Comparison of ENCODE assay signal across 19 cellular contexts in the genomic region with DNA sequence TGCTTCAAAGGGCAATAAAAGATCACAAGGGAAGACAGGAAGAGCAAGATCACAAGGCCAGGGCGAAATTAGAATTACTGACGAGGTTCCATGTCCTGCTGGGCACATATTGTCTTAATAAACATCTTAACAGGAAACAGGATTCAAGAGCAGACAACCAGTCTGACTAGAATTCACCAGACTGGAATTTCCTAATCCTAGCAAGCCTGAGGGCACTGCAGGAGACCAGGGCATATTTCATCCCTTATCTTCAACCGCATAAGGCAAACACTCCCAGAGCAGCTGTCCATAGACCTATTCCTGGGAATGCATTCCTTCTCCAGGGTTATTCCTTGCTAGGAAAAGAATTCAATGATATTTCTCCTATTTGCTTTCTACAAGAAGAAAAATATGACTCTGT. TPM values are rescaled to one million over a fixed set of nuclear protein-coding genes. Genes with fewer than 3 reads are reported as not detected.
"Had no signal": no experiment of that assay in that cellular context is flagged by ENCODE, and none has a peak within 500 bp of the region (broad histone marks: within the 10 kb centered on the region; RNA-seq: fewer than 3 reads in every experiment).

No MANE protein-coding gene starts in this region.

- ATAC-seq: activated CD4-positive, alpha-beta T cell treated with anti-CD3 and anti-CD28 coated beads for 36 hours; activated CD8-positive, alpha-beta memory T cell treated with anti-CD3 and anti-CD28 coated beads, Interleukin-2, amount 10 ng/mL, durations not matched to agents 7 days and 5 days; heart left ventricle; left cardiac atrium; stimulated activated memory B cell treated with anti-CD40 and anti-IgM and Interleukin-4, amounts not matched to agents 10 μg/mL and 1 μg/mL and 100 μg/mL, for 72 hours; T-helper 17 cell had no signal

- H3K36me3 ChIP-seq: esophagus muscularis mucosa, heart left ventricle, uterus had no signal

- DNase-seq: activated CD4-positive, alpha-beta memory T cell treated with anti-CD3 and anti-CD28 coated beads for 36 hours; activated CD4-positive, alpha-beta T cell treated with anti-CD3 and anti-CD28 coated beads for 36 hours; activated CD8-positive, alpha-beta memory T cell treated with anti-CD3 and anti-CD28 coated beads, Interleukin-2, amount 10 ng/mL, durations not matched to agents 7 days and 5 days; activated naive CD4-positive, alpha-beta T cell treated with anti-CD3 and anti-CD28 coated beads, Interleukin-2, amount 10 ng/mL, durations not matched to agents 7 days and 5 days; activated T-cell treated with anti-CD3 and anti-CD28 coated beads, Interleukin-2, amount 50 U/mL, for 24 hours; caudate nucleus; heart left ventricle; left cardiac atrium; midbrain; naive B cell; stimulated activated CD4-positive, alpha-beta T cell treated with anti-CD3 and anti-CD28 coated beads, Interleukin-2, amount 100 ng/mL, for 48 hours; T-helper 17 cell; uterus had no signal

- H3K27ac ChIP-seq: coronary artery, esophagus muscularis mucosa, heart left ventricle, uterus had no signal

- H3K4me1 ChIP-seq: uterus had no signal

- FAIRE-seq: frontal cortex had no signal

- H3K4me3 ChIP-seq: coronary artery, esophagus muscularis mucosa, heart left ventricle, lung, uterus had no signal

- H3K27me3 ChIP-seq: esophagus muscularis mucosa, heart left ventricle, uterus had no signal

- H3K9me3 ChIP-seq: esophagus muscularis mucosa, uterus had no signal

RNA-seq across cellular contexts. Expression of a gene that starts 12.4 kb away (rescaled TPM):
- total RNA-seq: activated CD4-positive, alpha-beta memory T cell treated with anti-CD3 and anti-CD28 coated beads for 36 hours; activated CD4-positive, alpha-beta T cell treated with anti-CD3 and anti-CD28 coated beads for 36 hours; activated CD8-positive, alpha-beta memory T cell treated with anti-CD3 and anti-CD28 coated beads, Interleukin-2, amount 10 ng/mL, durations not matched to agents 7 days and 5 days; esophagus muscularis mucosa; frontal cortex; left cardiac atrium; T-helper 17 cell had no signal

RNA-seq across cellular contexts. Expression of a gene that starts 25.0 kb away (rescaled TPM):
- total RNA-seq: activated CD4-positive, alpha-beta memory T cell treated with anti-CD3 and anti-CD28 coated beads for 36 hours; activated CD4-positive, alpha-beta T cell treated with anti-CD3 and anti-CD28 coated beads for 36 hours; activated CD8-positive, alpha-beta memory T cell treated with anti-CD3 and anti-CD28 coated beads, Interleukin-2, amount 10 ng/mL, durations not matched to agents 7 days and 5 days; esophagus muscularis mucosa; frontal cortex; heart left ventricle; left cardiac atrium; lung; renal cortical epithelial cell; T-helper 17 cell; uterus had no signal
